Comparison of ENCODE assay signal across 8 cellular contexts in the genomic region with DNA sequence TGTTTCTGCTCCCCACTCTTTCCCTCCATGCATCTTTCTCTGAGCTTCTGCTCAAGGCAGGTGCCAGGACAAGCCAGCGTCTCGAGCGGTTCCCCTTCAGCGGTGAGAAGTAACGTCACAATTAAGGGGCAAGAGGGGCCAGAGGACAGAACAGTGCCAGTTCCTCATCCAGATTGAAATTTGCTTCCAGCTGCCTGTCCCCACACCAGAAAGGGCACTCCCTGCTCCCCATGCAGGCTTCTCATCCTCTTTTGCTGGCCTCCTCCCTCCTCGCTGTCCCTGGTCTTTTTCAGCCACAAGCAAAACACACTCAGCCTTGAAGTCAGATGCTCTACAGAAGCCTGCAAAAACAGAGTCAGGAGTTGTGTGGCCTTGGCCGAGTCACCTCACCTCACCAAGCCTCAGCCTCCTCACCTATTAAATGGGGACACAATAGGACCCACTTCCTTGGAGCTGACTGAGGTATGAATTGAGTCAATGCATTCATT. TPM values are rescaled to one million over a fixed set of nuclear protein-coding genes. Genes with fewer than 3 reads are reported as not detected.
DNase-seq lines count a peak whose midpoint lies in the region; ATAC-seq and TF ChIP-seq lines count a peak whose summit lies in the region.

No MANE protein-coding gene starts in this region.

- intact Hi-C loops in IMR-90 (cut with micrococcal nuclease): no loop called here
- intact Hi-C loops in activated CD4-positive, alpha-beta memory T cell treated with anti-CD3 and anti-CD28 coated beads for 36 hours (cut with micrococcal nuclease): no loop called here

- H3K9me1 ChIP-seq in IMR-90 (ENCODE audit: insufficient read depth, low read length): peaks cover 41% of the 10 kb centered on the region

- H3K27me3 Mint-ChIP-seq in activated CD4-positive, alpha-beta memory T cell treated with anti-CD3 and anti-CD28 coated beads for 36 hours: no peaks in the 10 kb centered on the region
- H3K27me3 Mint-ChIP-seq in stimulated activated naive B cell treated with anti-CD40 and anti-IgM and Interleukin-4, amounts not matched to agents 10 μg/mL and 1 μg/mL and 100 μg/mL, for 72 hours: no peaks in the 10 kb centered on the region

- H4K8ac ChIP-seq in IMR-90 (ENCODE audit: low read depth in 2 of 2, low read length in 2 of 2): peak overlapping the region; percentile 75 to 84

- peak overlapping the region; percentile 86 for H2AK5ac ChIP-seq in IMR-90 (ENCODE audit: low read depth, low read length)

- POLR2A ChIA-PET in IMR-90 (lab: Charles Lee; ENCODE audit: unreplicated experiment): interaction anchor here (0.6 kb wide), 1 partner anchor 356 kb away, joined by 7 read pairs; no protein-coding TSS in a partner anchor
- POLR2A ChIA-PET in activated CD4-positive, alpha-beta memory T cell treated with anti-CD3 and anti-CD28 coated beads for 36 hours (lab: Charles Lee): interaction anchor here (0.8 to 4.4 kb wide), 7 partner anchors 8 to 73 kb away, joined by 3 to 84 read pairs (median 18); no protein-coding TSS in a partner anchor

- H3K36me3 Mint-ChIP-seq in activated CD4-positive, alpha-beta memory T cell treated with anti-CD3 and anti-CD28 coated beads for 36 hours: peaks cover 29% of the 10 kb centered on the region
- peaks cover 21 to 30% of the 10 kb centered on the region in 2 donors for H3K36me3 Mint-ChIP-seq in stimulated activated naive B cell treated with anti-CD40 and anti-IgM and Interleukin-4, amounts not matched to agents 10 μg/mL and 1 μg/mL and 100 μg/mL, for 72 hours

- dilution Hi-C loops in IMR-90 (cut with HindIII; ENCODE audit: low sequenced_read_pairs, unreplicated experiment): no loop called here

- peak overlapping the region; percentile 19 for H2AFZ ChIP-seq in IMR-90 (replicated peaks; ENCODE audit: low read length, poor library complexity)

- BruUV-seq in IMR-90 (replicated peaks; lab: Mats Ljungman, UMichigan): no TSS peak

- H2BK120ac ChIP-seq in IMR-90 (ENCODE audit: low read depth, low read length): peak overlapping the region; percentile 93

- H3K23ac ChIP-seq in IMR-90 (ENCODE audit: low read depth, low read length): peak overlapping the region; percentile 96

- H4K5ac ChIP-seq in IMR-90 (ENCODE audit: low read depth, low read length): peak overlapping the region; percentile 41

- no peaks in the 10 kb centered on the region for H3K9me3 ChIP-seq in IMR-90 (ENCODE audit: control insufficient read depth, insufficient read depth, low read length)
- H3K9me3 ChIP-seq in right atrium auricular region: no peaks in the 10 kb centered on the region

- peak overlapping the region; percentile 45 for H3K4me3 Mint-ChIP-seq in activated CD4-positive, alpha-beta memory T cell treated with anti-CD3 and anti-CD28 coated beads for 36 hours
- H3K4me3 Mint-ChIP-seq in stimulated activated naive B cell treated with anti-CD40 and anti-IgM and Interleukin-4, amounts not matched to agents 10 μg/mL and 1 μg/mL and 100 μg/mL, for 72 hours: peak overlapping the region; percentile 65 to 67

- peak overlapping the region; percentile 73 for H3K56ac ChIP-seq in IMR-90 (ENCODE audit: extremely low read depth, insufficient read depth, low read length)

- H3K27me3 ChIP-seq in IMR-90 (ENCODE audit: control insufficient read depth, insufficient read depth, low read length) (no peaks in the 10 kb centered on the region), right atrium auricular region (no peaks in the 10 kb centered on the region)

- H3K27ac Mint-ChIP-seq in activated CD4-positive, alpha-beta memory T cell treated with anti-CD3 and anti-CD28 coated beads for 36 hours: peak overlapping the region; percentile 90
- H3K27ac Mint-ChIP-seq in stimulated activated naive B cell treated with anti-CD40 and anti-IgM and Interleukin-4, amounts not matched to agents 10 μg/mL and 1 μg/mL and 100 μg/mL, for 72 hours: peak overlapping the region; percentile 93

- H3K4me1 Mint-ChIP-seq in activated CD4-positive, alpha-beta memory T cell treated with anti-CD3 and anti-CD28 coated beads for 36 hours (ENCODE audit: low read depth): peaks cover 83% of the 10 kb centered on the region
- peaks cover 76 to 94% of the 10 kb centered on the region in 2 donors for H3K4me1 Mint-ChIP-seq in stimulated activated naive B cell treated with anti-CD40 and anti-IgM and Interleukin-4, amounts not matched to agents 10 μg/mL and 1 μg/mL and 100 μg/mL, for 72 hours

- H3K9me3 Mint-ChIP-seq in activated CD4-positive, alpha-beta memory T cell treated with anti-CD3 and anti-CD28 coated beads for 36 hours: no peaks in the 10 kb centered on the region
- peaks cover 0 to 2% of the 10 kb centered on the region in 2 donors for H3K9me3 Mint-ChIP-seq in stimulated activated naive B cell treated with anti-CD40 and anti-IgM and Interleukin-4, amounts not matched to agents 10 μg/mL and 1 μg/mL and 100 μg/mL, for 72 hours

- H2BK5ac ChIP-seq in IMR-90 (ENCODE audit: low read depth, low read length, poor library complexity, severe bottlenecking): peak overlapping the region; percentile 100

- H3K79me1 ChIP-seq in IMR-90 (ENCODE audit: low read depth in 1 of 2, low read length in 2 of 2): peaks cover 57 to 92% of the 10 kb centered on the region in 2 experiments

- peak overlapping the region; percentile 89 for H4K91ac ChIP-seq in IMR-90 (ENCODE audit: insufficient read depth, low read depth, low read length)

- DNase-seq in IMR-90: no peak
- DNase-seq in activated CD4-positive, alpha-beta memory T cell treated with anti-CD3 and anti-CD28 coated beads for 36 hours: peak; percentile 62
- DNase-seq in right atrium auricular region (ENCODE audit: low spot score): no peak
- DNase-seq in stimulated activated naive B cell treated with anti-CD40 and anti-IgM and Interleukin-4, amounts not matched to agents 10 μg/mL and 1 μg/mL and 100 μg/mL, for 72 hours: peak; percentile 66
- no peak for DNase-seq in HK-2 (ENCODE audit: unreplicated experiment)
- DNase-seq in NCI-H1417 (lab: John Stamatoyannopoulos, UW): no peak
- no peak for DNase-seq in cerebellar nuclear complex (lab: John Stamatoyannopoulos, UW)

- CTCF ChIA-PET in IMR-90 (lab: Yijun Ruan, JAX): interaction anchor here (1.4 to 1.6 kb wide), 2 partner anchors 9 to 55 kb away, joined by 5 to 6 read pairs; no protein-coding TSS in a partner anchor
- CTCF ChIA-PET in activated CD4-positive, alpha-beta memory T cell treated with anti-CD3 and anti-CD28 coated beads for 36 hours (lab: Charles Lee): interaction anchor here (0.8 to 6.7 kb wide), 11 partner anchors 10 to 129 kb away, joined by 3 to 83 read pairs (median 9); a partner anchor contains a TSS

- H3K14ac ChIP-seq in IMR-90 (replicated peaks; ENCODE audit: low read depth, low read length): peak overlapping the region; percentile 74

- peak overlapping the region; percentile 88 for H2AK9ac ChIP-seq in IMR-90 (replicated peaks; ENCODE audit: low read depth, low read length, poor library complexity)

- peak overlapping the region; percentile 100 for H3K4ac ChIP-seq in IMR-90 (ENCODE audit: low read depth, low read length)

- peak overlapping the region; percentile 60 for H3K9ac ChIP-seq in IMR-90 (ENCODE audit: low read depth, low read length)

- peaks cover 67% of the 10 kb centered on the region for H3K4me1 ChIP-seq in IMR-90 (ENCODE audit: control insufficient read depth, insufficient read depth, low read length)
- H3K4me1 ChIP-seq in right atrium auricular region: peaks cover 5 to 77% of the 10 kb centered on the region in 2 donors

- H3K27ac ChIP-seq in IMR-90 (ENCODE audit: insufficient read depth, low read length) (peak overlapping the region; percentile 95), right atrium auricular region (peak overlapping the region; percentile 88 to 94)

- H2BK15ac ChIP-seq in IMR-90 (ENCODE audit: low read depth, low read length): peak overlapping the region; percentile 85; the same call in 2 of the 3 replicates

- H3K36me3 ChIP-seq in IMR-90 (ENCODE audit: control insufficient read depth, insufficient read depth, low read length) (peaks cover 8% of the 10 kb centered on the region), right atrium auricular region (no peaks in the 10 kb centered on the region)

- no peak for ATAC-seq in IMR-90 (ENCODE audit: low read depth)
- peak; percentile 69 to 74 for ATAC-seq in stimulated activated naive B cell treated with anti-CD40 and anti-IgM and Interleukin-4, amounts not matched to agents 10 μg/mL and 1 μg/mL and 100 μg/mL, for 72 hours (replicated peaks)
- ATAC-seq in HG02571 (IDR thresholded peaks at IDR 0.05; ENCODE audit: unreplicated experiment): no peak

- H3K18ac ChIP-seq in IMR-90 (ENCODE audit: low read depth, low read length): peak overlapping the region; percentile 94

- no peak for TF ChIP-seq RAD21 in IMR-90 (IDR thresholded peaks at IDR 0.05; ENCODE audit: low read length)

- TF ChIP-seq CTCF in IMR-90 (conservative IDR thresholded peaks at IDR 0.05; ENCODE audit: low read depth, low read length) (no peak), right atrium auricular region (IDR thresholded peaks at IDR 0.05) (no peak)

- peak overlapping the region; percentile 95 for H2BK20ac ChIP-seq in IMR-90 (ENCODE audit: low read depth, low read length)

- in situ Hi-C loops in IMR-90 (cut with MboI; ENCODE audit: low sequenced_read_pairs): no loop called here

- no peak for TF ChIP-seq POLR2A in IMR-90 (IDR thresholded peaks at IDR 0.05; ENCODE audit: low read depth, low read length)

- H3K4me3 ChIP-seq in IMR-90 (ENCODE audit: insufficient read depth, low read depth, low read length) (no peak overlapping the region), right atrium auricular region (no peak overlapping the region)

- H4K20me1 ChIP-seq in IMR-90 (ENCODE audit: insufficient read depth, low read length): 0 out of 2 replicates have a peak, but pooled peaks cover 7% of the 10 kb centered on the region

- H3K4me2 ChIP-seq in IMR-90 (ENCODE audit: low read depth, low read length): peak overlapping the region; percentile 55

- 80% methylated on average over 1 of the region's 7 CpGs; no CpG with 5 or more reads in 1 of the 2 experiments for WGBS in IMR-90 (ENCODE audit: extremely low coverage in 2 of 2, insufficient read length in 1 of 2), 2 experiments

TF ChIP-seq in IMR-90, 13 proteins besides CTCF, POLR2A, EP300 and RAD21:
- TF ChIP-seq, protein P1, sequence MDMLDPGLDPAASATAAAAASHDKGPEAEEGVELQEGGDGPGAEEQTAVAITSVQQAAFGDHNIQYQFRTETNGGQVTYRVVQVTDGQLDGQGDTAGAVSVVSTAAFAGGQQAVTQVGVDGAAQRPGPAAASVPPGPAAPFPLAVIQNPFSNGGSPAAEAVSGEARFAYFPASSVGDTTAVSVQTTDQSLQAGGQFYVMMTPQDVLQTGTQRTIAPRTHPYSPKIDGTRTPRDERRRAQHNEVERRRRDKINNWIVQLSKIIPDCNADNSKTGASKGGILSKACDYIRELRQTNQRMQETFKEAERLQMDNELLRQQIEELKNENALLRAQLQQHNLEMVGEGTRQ (IDR thresholded peaks at IDR 0.05; ENCODE audit: low read depth, low read length): no peak
- no peak for TF ChIP-seq FOS (IDR thresholded peaks at IDR 0.05; ENCODE audit: low read depth, low read length)

RNA-seq across cellular contexts. Expression of a gene that starts 35.0 kb away (rescaled TPM):
- total RNA-seq in IMR-90 (2012; rRNA removed) (60.0 and 61.8 TPM in 2 replicates), right atrium auricular region (100 to 1,000 TPM in 1 of 2 donors, 10 to 100 TPM in 1; 83.7 to 152 TPM)
- 124 and 133 TPM in 2 replicates for polyA plus RNA-seq in IMR-90 (2012; rRNA removed)
- polyA plus RNA-seq in IMR-90 (2012; cell fraction: cytosol; rRNA removed): 90.4 and 122 TPM in 2 replicates
- polyA plus RNA-seq in IMR-90 (2012; cell fraction: nucleus; rRNA removed; ENCODE audit: low replicate concordance): 71.7 and 82.4 TPM in 2 replicates
- total RNA-seq in activated CD4-positive, alpha-beta memory T cell treated with anti-CD3 and anti-CD28 coated beads for 36 hours: 100 to 1,000 TPM; 137 to 144 TPM

Comparison
In these comparisons a context has a peak if more than half of its experiments do, and no peak if none do; other contexts are left out.
1. ATAC-seq: peak in stimulated activated naive B cell treated with anti-CD40 and anti-IgM and Interleukin-4, amounts not matched to agents 10 μg/mL and 1 μg/mL and 100 μg/mL, for 72 hours (2 of 2); none in IMR-90 (single experiment) and HG02571 (single experiment).
2. DNase-seq: peak in activated CD4-positive, alpha-beta memory T cell treated with anti-CD3 and anti-CD28 coated beads for 36 hours (single experiment) and stimulated activated naive B cell treated with anti-CD40 and anti-IgM and Interleukin-4, amounts not matched to agents 10 μg/mL and 1 μg/mL and 100 μg/mL, for 72 hours (single experiment); none in IMR-90 (single experiment), right atrium auricular region (single experiment), HK-2 (single experiment), NCI-H1417 (0 of 3) and cerebellar nuclear complex (0 of 2).